Comparison of ENCODE assay signal across 22 cellular contexts in the genomic region with DNA sequence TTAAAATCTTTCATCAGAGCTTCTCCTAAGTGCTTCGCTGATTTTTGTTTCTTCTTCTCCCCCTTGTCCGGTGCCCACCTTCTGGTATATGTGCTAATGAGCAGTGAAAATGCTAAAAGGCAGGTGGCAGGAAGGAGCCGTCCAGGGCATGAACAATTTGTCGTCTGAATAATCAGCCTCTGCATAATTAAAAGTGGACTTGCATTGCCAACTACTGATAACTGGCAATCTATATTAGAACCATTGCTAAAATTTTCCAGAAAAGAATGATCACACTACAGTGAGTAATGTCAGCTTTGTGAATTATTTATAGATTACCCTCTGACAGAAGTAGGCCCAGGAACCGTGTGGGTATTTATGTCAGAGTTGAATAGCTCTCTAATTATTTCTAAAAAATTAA. TPM values are rescaled to one million over a fixed set of nuclear protein-coding genes. Genes with fewer than 3 reads are reported as not detected.
DNase-seq lines count a peak whose midpoint lies in the region; ATAC-seq and TF ChIP-seq lines count a peak whose summit lies in the region.
"Had no signal": no experiment of that assay in that cellular context is flagged by ENCODE, and none has a peak within 500 bp of the region (broad histone marks: within the 10 kb centered on the region; RNA-seq: fewer than 3 reads in every experiment).

No MANE protein-coding gene starts in this region.

- no peaks in the 10 kb centered on the region for H3K9me3 ChIP-seq in tibial artery
- H3K9me3 ChIP-seq in MG63 = no peaks in the 10 kb centered on the region
- H3K9me3 ChIP-seq: gastroesophageal sphincter, uterus had no signal

- no peak for TF ChIP-seq CTCF in brain (conservative IDR thresholded peaks at IDR 0.05)
- no peak for TF ChIP-seq CTCF in tibial artery (IDR thresholded peaks at IDR 0.05)

- H3K27me3 Mint-ChIP-seq in brain = no peaks in the 10 kb centered on the region

- H3K4me3 Mint-ChIP-seq in brain = peak overlapping the region in 1 of 5 experiments; percentile 27
- H3K4me3 Mint-ChIP-seq: activated CD8-positive, alpha-beta T cell treated with anti-CD3 and anti-CD28 coated beads, Interleukin-2, amount 10 ng/mL, durations not matched to agents 7 days and 5 days had no signal

- H3K36me3 ChIP-seq in tibial artery (no peaks in the 10 kb centered on the region), MG63 (0 out of 2 replicates have a peak, but pooled peaks cover 6% of the 10 kb centered on the region)
- H3K36me3 ChIP-seq: uterus had no signal

- H3K27me3 ChIP-seq in tibial artery (no peaks in the 10 kb centered on the region), MG63 (no peaks in the 10 kb centered on the region)
- H3K27me3 ChIP-seq: gastroesophageal sphincter, uterus had no signal

- peak overlapping the region in 4 of 5 experiments; percentile 57 to 92 (median 82) for H3K27ac Mint-ChIP-seq in brain
- H3K27ac Mint-ChIP-seq: activated CD8-positive, alpha-beta T cell treated with anti-CD3 and anti-CD28 coated beads, Interleukin-2, amount 10 ng/mL, durations not matched to agents 7 days and 5 days had no signal

- H3K36me3 Mint-ChIP-seq in brain = peaks cover 22% of the 10 kb centered on the region

- ATAC-seq in Right ventricle myocardium superior (ENCODE audit: poor library complexity) = peak; percentile 12
- no peak for ATAC-seq in Right ventricle myocardium inferior
- ATAC-seq in left lobe of liver = peak; percentile 16
- ATAC-seq in GM18511 (IDR thresholded peaks at IDR 0.05; ENCODE audit: unreplicated experiment) = no peak
- ATAC-seq: activated CD8-positive, alpha-beta T cell treated with anti-CD3 and anti-CD28 coated beads, Interleukin-2, amount 10 ng/mL, durations not matched to agents 7 days and 5 days; esophagus mucosa; gastroesophageal sphincter had no signal

- H3K4me3 ChIP-seq in tibial artery (no peak overlapping the region), MG63 (no peak overlapping the region)
- H3K4me3 ChIP-seq: gastroesophageal sphincter, PC-9, uterus had no signal

- H3K9me3 Mint-ChIP-seq in brain = no peaks in the 10 kb centered on the region

- H3K27ac ChIP-seq in tibial artery = peak overlapping the region; percentile 5 to 95
- H3K27ac ChIP-seq: gastroesophageal sphincter, PC-9 had no signal

- DNase-seq in Right ventricle myocardium superior = no peak
- no peak for DNase-seq in Right ventricle myocardium inferior (ENCODE audit: missing footprints)
- DNase-seq in left lobe of liver (ENCODE audit: low spot score) = no peak
- no peak for DNase-seq in tibial artery
- DNase-seq in NCI-H1694 treated with DMSO at 0.1 percent for 48 hours (lab: John Stamatoyannopoulos, UW) = no peak
- DNase-seq in MG63 = no peak
- DNase-seq: activated CD8-positive, alpha-beta T cell treated with anti-CD3 and anti-CD28 coated beads, Interleukin-2, amount 10 ng/mL, durations not matched to agents 7 days and 5 days; activated naive CD4-positive, alpha-beta T cell treated with Interleukin-2 at 50 U/mL for 16 hours; activated T-cell treated with anti-CD3 and anti-CD28 coated beads, Interleukin-2, amount 50 U/mL, for 1 hour; cerebellar nuclear complex; DMS153; effector CD8-positive, alpha-beta T cell; MM.1S; NCI-H1436 treated with DMSO at 0.1 percent for 48 hours; NCI-H774; PC-9; substantia nigra; uterus had no signal

- peaks cover 0 to 50% (median 17%) of the 10 kb centered on the region in 4 donors for H3K4me1 ChIP-seq in tibial artery

- intact Hi-C loops in Right ventricle myocardium superior (cut with DNase I) = no loop called here
- intact Hi-C loops in Right ventricle myocardium inferior (cut with DNase I) = loop anchor here (5.0 kb wide), 1 partner anchor 123 kb away; no protein-coding TSS in a partner anchor
- intact Hi-C loops in tibial artery (cut with DNase I; ENCODE audit: low total_unique reads) = no loop called here

- H3K4me1 Mint-ChIP-seq in brain = peaks cover 23% of the 10 kb centered on the region

RNA-seq across cellular contexts. Expression of gene SERPINF1, which starts 28.1 kb away (rescaled TPM):
- 131 TPM for total RNA-seq in Right ventricle myocardium superior
- 198 TPM for total RNA-seq in Right ventricle myocardium inferior
- polyA plus RNA-seq in brain (ENCODE audit: insufficient read depth, low read depth, low replicate concordance) = 31.9 TPM
- total RNA-seq in left lobe of liver = 1,041 TPM
- total RNA-seq in MG63 (2014; rRNA removed; shearing (Covaris generic); ENCODE audit: low replicate concordance) = 1.2 and 5.0 TPM in 2 replicates

RNA-seq across cellular contexts. Expression of gene SMYD4, which starts 39.8 kb away (rescaled TPM):
- total RNA-seq in Right ventricle myocardium superior (8.6 TPM), Right ventricle myocardium inferior (9.9 TPM), left lobe of liver (6.4 TPM)
- polyA plus RNA-seq in brain (ENCODE audit: insufficient read depth, low read depth, low replicate concordance) = 5.5 TPM
- total RNA-seq in MG63 (2014; rRNA removed; shearing (Covaris generic); ENCODE audit: low replicate concordance) = 6.3 and 9.6 TPM in 2 replicates

RNA-seq across cellular contexts. Expression of gene RPA1, which starts 39.9 kb away (rescaled TPM):
- total RNA-seq in Right ventricle myocardium superior (54.0 TPM), Right ventricle myocardium inferior (56.3 TPM), left lobe of liver (33.3 TPM)
- 126 TPM for polyA plus RNA-seq in brain (ENCODE audit: insufficient read depth, low read depth, low replicate concordance)
- total RNA-seq in MG63 (2014; rRNA removed; shearing (Covaris generic); ENCODE audit: low replicate concordance) = 34.6 and 49.4 TPM in 2 replicates

RNA-seq across cellular contexts. Expression of gene SERPINF2, which starts 47.3 kb away (rescaled TPM):
- total RNA-seq in Right ventricle myocardium superior = 0.32 TPM
- total RNA-seq in Right ventricle myocardium inferior = 0.73 TPM
- 0.24 TPM for polyA plus RNA-seq in brain (ENCODE audit: insufficient read depth, low read depth, low replicate concordance)
- 1,138 TPM for total RNA-seq in left lobe of liver
- total RNA-seq in MG63 (2014; rRNA removed; shearing (Covaris generic); ENCODE audit: low replicate concordance) = not detected in 2 replicates

Comparison
In these comparisons a context has a peak if more than half of its experiments do, and no peak if none do; other contexts are left out.
1. ATAC-seq: peak in Right ventricle myocardium superior (single experiment) and left lobe of liver (single experiment); none in Right ventricle myocardium inferior (single experiment) and GM18511 (single experiment).
2. RNA of gene SERPINF1, which starts 28.1 kb away (total RNA-seq): 1,041 TPM in left lobe of liver (single experiment), 198 TPM in Right ventricle myocardium inferior (single experiment) and 131 TPM in Right ventricle myocardium superior (single experiment); 1.2 to 5.0 TPM in MG63; every median in the first group is over 10 times any median in the second.